In genomic region chr1:5494518-5494917, GRCh38 we compare ENCODE assay signal across 25 cellular contexts.
"Had no signal": no experiment of that assay in that cellular context is flagged by ENCODE, and none has a peak within 500 bp of the region (broad histone marks: within the 10 kb centered on the region; RNA-seq: fewer than 3 reads in every experiment).

No MANE protein-coding gene starts in this region.

- H3K4me1 ChIP-seq: colonic mucosa, left ventricle myocardium inferior, upper lobe of right lung had no signal

- H3K9me3 ChIP-seq: colonic mucosa, esophagus squamous epithelium, left ventricle myocardium inferior, SK-N-SH, thyroid gland, upper lobe of right lung had no signal

- H3K36me3 ChIP-seq: colonic mucosa, esophagus squamous epithelium, left ventricle myocardium inferior, thyroid gland, upper lobe of right lung had no signal

- H3K27me3 ChIP-seq: colonic mucosa, thyroid gland had no signal

- ATAC-seq: activated T-helper 17 cell treated with anti-CD3 and anti-CD28 coated beads, Interleukin-2, amount 50 U/mL, for 72 hours; naive thymus-derived CD8-positive, alpha-beta T cell; upper lobe of right lung had no signal

- H3K4me3 ChIP-seq: colonic mucosa, esophagus squamous epithelium, hepatocyte, left ventricle myocardium inferior, thyroid gland, upper lobe of right lung had no signal

- H3K27ac ChIP-seq: colonic mucosa, epithelial cell of prostate, hepatocyte, left ventricle myocardium inferior, thyroid gland, upper lobe of right lung had no signal

- DNase-seq: activated CD4-positive, alpha-beta memory T cell treated with anti-CD3 and anti-CD28 coated beads, Interleukin-2, amount 10 ng/mL, durations not matched to agents 7 days and 5 days; activated CD4-positive, alpha-beta T cell treated with anti-CD3 and anti-CD28 coated beads for 1 hour; activated CD4-positive, alpha-beta T cell treated with anti-CD3 and anti-CD28 coated beads, Interleukin-2, amount 10 ng/mL, durations not matched to agents 7 days and 5 days; activated CD8-positive, alpha-beta memory T cell treated with anti-CD3 and anti-CD28 coated beads, Interleukin-2, amount 50 U/mL, for 48 hours; activated gamma-delta T cell treated with Interleukin-2 at 50 U/mL for 16 hours; activated naive CD4-positive, alpha-beta T cell treated with anti-CD3 and anti-CD28 coated beads, Interleukin-2, amount 50 U/mL, for 16 hours; activated T-cell treated with anti-CD3 and anti-CD28 coated beads, Interleukin-2, amount 50 U/mL, for 24 hours; cerebellar nuclear complex; colonic mucosa; effector CD8-positive, alpha-beta T cell; esophagus squamous epithelium; foreskin melanocyte; islet precursor cell; left ventricle myocardium inferior; retina; SK-N-SH; stimulated activated naive CD4-positive, alpha-beta T cell treated with Interleukin-2 at 50 U/mL for 16 hours; SW 1271; T1000; thyroid gland had no signal
